ENCODE assay signal across 1 cellular context in the genomic region with DNA sequence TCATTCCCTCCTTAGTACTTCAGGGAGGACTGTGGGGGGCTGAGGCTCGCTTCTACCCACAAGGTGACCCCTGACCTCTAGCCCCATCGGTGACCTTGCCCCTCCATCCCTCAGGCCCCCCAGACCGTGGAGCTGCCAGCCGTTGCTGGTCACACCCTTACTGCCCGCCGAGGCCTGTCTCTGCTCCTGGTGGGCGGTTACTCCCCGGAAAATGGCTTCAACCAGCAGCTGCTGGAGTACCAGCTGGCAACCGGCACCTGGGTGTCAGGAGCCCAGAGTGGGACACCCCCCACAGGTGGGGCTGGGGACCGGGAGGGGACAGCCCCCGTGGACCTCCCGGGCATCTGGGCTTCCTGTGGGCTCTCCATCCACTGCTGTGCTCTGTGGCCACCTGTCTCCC.
TF ChIP-seq lines count a peak whose summit lies in the region.

No MANE protein-coding gene starts in this region.

TF ChIP-seq in IMR-90, 13 proteins besides CTCF, POLR2A, EP300 and RAD21:
- no peak for TF ChIP-seq MAFK (IDR thresholded peaks at IDR 0.05; ENCODE audit: low read depth, low read length)
- TF ChIP-seq CHD1 (IDR thresholded peaks at IDR 0.05; ENCODE audit: low read depth, low read length): no peak
- TF ChIP-seq MXI1 (IDR thresholded peaks at IDR 0.05; ENCODE audit: borderline replicate concordance, low read depth, low read length): no peak
- TF ChIP-seq FOS (IDR thresholded peaks at IDR 0.05; ENCODE audit: low read depth, low read length): no peak
- no peak for TF ChIP-seq SMC3 (IDR thresholded peaks at IDR 0.05; ENCODE audit: low read depth, low read length)
- no peak for TF ChIP-seq CEBPB (IDR thresholded peaks at IDR 0.05; ENCODE audit: low read depth, low read length)
- TF ChIP-seq BHLHE40 (IDR thresholded peaks at IDR 0.05; ENCODE audit: low read depth, low read length): no peak
- TF ChIP-seq, protein P1, sequence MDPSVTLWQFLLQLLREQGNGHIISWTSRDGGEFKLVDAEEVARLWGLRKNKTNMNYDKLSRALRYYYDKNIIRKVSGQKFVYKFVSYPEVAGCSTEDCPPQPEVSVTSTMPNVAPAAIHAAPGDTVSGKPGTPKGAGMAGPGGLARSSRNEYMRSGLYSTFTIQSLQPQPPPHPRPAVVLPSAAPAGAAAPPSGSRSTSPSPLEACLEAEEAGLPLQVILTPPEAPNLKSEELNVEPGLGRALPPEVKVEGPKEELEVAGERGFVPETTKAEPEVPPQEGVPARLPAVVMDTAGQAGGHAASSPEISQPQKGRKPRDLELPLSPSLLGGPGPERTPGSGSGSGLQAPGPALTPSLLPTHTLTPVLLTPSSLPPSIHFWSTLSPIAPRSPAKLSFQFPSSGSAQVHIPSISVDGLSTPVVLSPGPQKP (IDR thresholded peaks at IDR 0.05; ENCODE audit: borderline replicate concordance, low read depth, low read length): no peak
- TF ChIP-seq MAZ (IDR thresholded peaks at IDR 0.05; ENCODE audit: borderline replicate concordance, low read depth, low read length): no peak
- TF ChIP-seq NFE2L2 (IDR thresholded peaks at IDR 0.05; ENCODE audit: low read depth, low read length): no peak
- TF ChIP-seq RCOR1 (IDR thresholded peaks at IDR 0.05; ENCODE audit: insufficient replicate concordance, low read length): no peak
- no peak for TF ChIP-seq RFX5 (IDR thresholded peaks at IDR 0.05; ENCODE audit: low read depth, low read length)
- TF ChIP-seq, protein P2, sequence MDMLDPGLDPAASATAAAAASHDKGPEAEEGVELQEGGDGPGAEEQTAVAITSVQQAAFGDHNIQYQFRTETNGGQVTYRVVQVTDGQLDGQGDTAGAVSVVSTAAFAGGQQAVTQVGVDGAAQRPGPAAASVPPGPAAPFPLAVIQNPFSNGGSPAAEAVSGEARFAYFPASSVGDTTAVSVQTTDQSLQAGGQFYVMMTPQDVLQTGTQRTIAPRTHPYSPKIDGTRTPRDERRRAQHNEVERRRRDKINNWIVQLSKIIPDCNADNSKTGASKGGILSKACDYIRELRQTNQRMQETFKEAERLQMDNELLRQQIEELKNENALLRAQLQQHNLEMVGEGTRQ (IDR thresholded peaks at IDR 0.05; ENCODE audit: low read depth, low read length): no peak
